ENCODE assay signal across 15 cellular contexts in genomic region chr1:107405241-107405640, GRCh38.
A peak's percentile ranks its signal among the peaks of the same experiment; 100 is the strongest.
DNase-seq lines count a peak whose midpoint lies in the region; ATAC-seq and TF ChIP-seq lines count a peak whose summit lies in the region.
"Had no signal": no experiment of that assay in that cellular context is flagged by ENCODE, and none has a peak within 500 bp of the region (broad histone marks: within the 10 kb centered on the region; RNA-seq: fewer than 3 reads in every experiment).

No MANE protein-coding gene starts in this region.

- in situ Hi-C loops in GM23248 (cut with MboI), result no loop called here

- TF ChIP-seq CTCF in OCI-LY3 (IDR thresholded peaks at IDR 0.05; ENCODE audit: low read depth, low read length), result no peak

- H3K9ac ChIP-seq in GM23248 (peak overlapping the region; percentile 61), OCI-LY3 (ENCODE audit: low read length) (no peak overlapping the region)

- peaks cover 24% of the 10 kb centered on the region for H3F3A ChIP-seq in GM23248 (ENCODE audit: insufficient read depth)

- H3K9me2 ChIP-seq in GM23248 (ENCODE audit: insufficient read depth), result no peaks in the 10 kb centered on the region

- H3K27me3 ChIP-seq in GM23248 (replicated peaks; ENCODE audit: insufficient read depth) (no peaks in the 10 kb centered on the region), OCI-LY3 (ENCODE audit: low read depth, low read length) (no peaks in the 10 kb centered on the region)
- H3K27me3 ChIP-seq: Peyer's patch, tibial artery had no signal

- no peaks in the 10 kb centered on the region for H3K36me3 ChIP-seq in GM23248 (ENCODE audit: low read depth)
- H3K36me3 ChIP-seq in OCI-LY3 (replicated peaks; ENCODE audit: low read depth, low read length), result no peaks in the 10 kb centered on the region
- H3K36me3 ChIP-seq: Peyer's patch, tibial artery had no signal

- H3K4me2 ChIP-seq in GM23248 (ENCODE audit: unreplicated experiment) (peak overlapping the region; percentile 89), OCI-LY3 (ENCODE audit: low read length) (peak overlapping the region; percentile 41)

- H3K27ac ChIP-seq in GM23248 (peak overlapping the region; percentile 90), OCI-LY3 (ENCODE audit: low read length) (no peak overlapping the region)
- H3K27ac ChIP-seq: HL-60, Peyer's patch, tibial artery had no signal

- intact Hi-C loops in sciatic nerve (cut with DNase I), result loop anchor here (5.0 kb wide), 1 partner anchor 1252 kb away; no protein-coding TSS in a partner anchor

- WGBS in GM23248 (ENCODE audit: low coverage in 1 of 2, low lambda C conversion rate in 2 of 2, missing lambda C conversion rate in 2 of 2), 2 experiments, result 2 to 3% methylated on average over 2 of the region's 2 CpGs

- H4K20me1 ChIP-seq in GM23248 (ENCODE audit: insufficient read depth) (no peaks in the 10 kb centered on the region), OCI-LY3 (ENCODE audit: insufficient read depth, low read length) (no peaks in the 10 kb centered on the region)

- H3K79me2 ChIP-seq in GM23248 (ENCODE audit: insufficient read depth), result no peaks in the 10 kb centered on the region
- no peaks in the 10 kb centered on the region for H3K79me2 ChIP-seq in OCI-LY3 (ENCODE audit: low read length)

- DNase-seq in GM23248 (peak; percentile 83), fibroblast of peridontal ligament (ENCODE audit: extremely low read depth) (peak; percentile 94), sciatic nerve (ENCODE audit: low spot score) (no peak), germinal center (ENCODE audit: low spot score) (no peak)
- no peak for DNase-seq in activated T-cell treated with anti-CD3 and anti-CD28 coated beads, Interleukin-2, amount 50 U/mL, for 48 hours
- DNase-seq: activated CD4-positive, alpha-beta T cell treated with anti-CD3 and anti-CD28 coated beads, Interleukin-2, amount 50 U/mL, for 48 hours; NCI-H446; occipital lobe; Peyer's patch; T-helper 2 cell; tibial artery had no signal

- ATAC-seq in sciatic nerve (peak; percentile 74), HG02970 (IDR thresholded peaks at IDR 0.05; ENCODE audit: low FRiP score, unreplicated experiment) (no peak), HG03432 (IDR thresholded peaks at IDR 0.05; ENCODE audit: unreplicated experiment) (no peak)

- H2AFZ ChIP-seq in GM23248, result no peak overlapping the region
- no peak overlapping the region for H2AFZ ChIP-seq in OCI-LY3 (ENCODE audit: low read depth, low read length)

- peak overlapping the region; percentile 42 for H3K4me3 ChIP-seq in GM23248
- no peak overlapping the region for H3K4me3 ChIP-seq in OCI-LY3 (ENCODE audit: low read length)
- H3K4me3 ChIP-seq: Peyer's patch, tibial artery had no signal

- H3K4me1 ChIP-seq in GM23248 (ENCODE audit: insufficient read depth), result peaks cover 19% of the 10 kb centered on the region
- peaks cover 15% of the 10 kb centered on the region for H3K4me1 ChIP-seq in OCI-LY3 (ENCODE audit: low read length)
- H3K4me1 ChIP-seq: Peyer's patch, tibial artery had no signal

- H3K9me3 ChIP-seq in GM23248 (ENCODE audit: low read depth), result no peaks in the 10 kb centered on the region
- no peaks in the 10 kb centered on the region for H3K9me3 ChIP-seq in OCI-LY3 (ENCODE audit: insufficient read depth, low read length)
- H3K9me3 ChIP-seq: Peyer's patch, tibial artery had no signal

Comparison
In these comparisons a context has a peak if more than half of its experiments do, and no peak if none do; other contexts are left out.
1. DNase-seq: peak in GM23248 (single experiment) and fibroblast of peridontal ligament (single experiment); none in sciatic nerve (single experiment), germinal center (single experiment) and activated T-cell treated with anti-CD3 and anti-CD28 coated beads, Interleukin-2, amount 50 U/mL, for 48 hours (0 of 2).